ENCODE assay signal across 8 cellular contexts in genomic region chr2:188293601-188294482, GRCh38. TPM values are rescaled to one million over a fixed set of nuclear protein-coding genes. Genes with fewer than 3 reads are reported as not detected.
DNase-seq lines count a peak whose midpoint lies in the region; ATAC-seq and TF ChIP-seq lines count a peak whose summit lies in the region.

No MANE protein-coding gene starts in this region.

- no peak for TF ChIP-seq CTCF in foreskin keratinocyte (conservative IDR thresholded peaks at IDR 0.05)

- no peaks in the 10 kb centered on the region for H3K27me3 ChIP-seq in SJCRH30
- no peaks in the 10 kb centered on the region for H3K27me3 ChIP-seq in foreskin keratinocyte

- CTCF ChIA-PET in HEK293T (lab: Yijun Ruan, JAX) = interaction anchor here (0.6 to 2.1 kb wide), 5 partner anchors 15 to 228 kb away, joined by 3 to 6 read pairs (median 4); no protein-coding TSS in a partner anchor

- no peaks in the 10 kb centered on the region for H3K36me3 ChIP-seq in SJCRH30

- DNase-seq in HEK293T (ENCODE audit: extremely low spot score) = peak; percentile 57
- peak; percentile 93 to 97 for DNase-seq in SJCRH30
- peak in 1 of 2 donors; percentile 52 for DNase-seq in foreskin keratinocyte
- DNase-seq in occipital lobe (lab: John Stamatoyannopoulos, UW) = peak; percentile 5
- no peak for DNase-seq in activated naive CD4-positive, alpha-beta T cell treated with Interleukin-2 at 50 U/mL for 16 hours
- no peak for DNase-seq in effector CD4-positive, alpha-beta T cell

- POLR2A ChIA-PET in HEK293T (lab: Yijun Ruan, JAX) = interaction anchor here (0.9 to 2.9 kb wide), 15 partner anchors 9 to 1147 kb away, joined by 3 to 31 read pairs (median 6); partner anchors contain the start of gene WDR75

- H3K9me3 ChIP-seq in SJCRH30 (replicated peaks) = no peaks in the 10 kb centered on the region

- peaks cover 15% of the 10 kb centered on the region for H3K4me1 ChIP-seq in SJCRH30
- no peaks in the 10 kb centered on the region for H3K4me1 ChIP-seq in foreskin keratinocyte

- ATAC-seq in foreskin keratinocyte (peak; percentile 3), GM21381 (IDR thresholded peaks at IDR 0.05; ENCODE audit: unreplicated experiment) (no peak), GM21528 (IDR thresholded peaks at IDR 0.05; ENCODE audit: low FRiP score, unreplicated experiment) (no peak)

- H3K4me3 ChIP-seq in SJCRH30 = peak overlapping the region; percentile 86

- H3K27ac ChIP-seq in SJCRH30 = peak overlapping the region; percentile 89
- H3K27ac ChIP-seq in foreskin keratinocyte = peak overlapping the region; percentile 72

TF ChIP-seq in HEK293T, 16 proteins besides CTCF, POLR2A, EP300 and RAD21:
- TF ChIP-seq LEF1 (IDR thresholded peaks at IDR 0.05; ENCODE audit: borderline replicate concordance) (no peak), FOXA1 (IDR thresholded peaks at IDR 0.05) (no peak), ARNT (IDR thresholded peaks at IDR 0.05) (no peak), ZNF384 (IDR thresholded peaks at IDR 0.05) (0 out of 2 replicates have a peak, but pooled peaks have one; percentile 58), PKNOX1 (IDR thresholded peaks at IDR 0.05) (peak; percentile 25; the same call in 1 of the 2 replicates), HDGF (IDR thresholded peaks at IDR 0.05; ENCODE audit: borderline replicate concordance) (no peak), SP1 (IDR thresholded peaks at IDR 0.05) (no peak), SUZ12 (IDR thresholded peaks at IDR 0.05) (no peak), TARDBP (IDR thresholded peaks at IDR 0.05) (no peak)

RNA-seq across cellular contexts. Expression of gene GULP1, which starts 2.2 kb away (rescaled TPM):
- total RNA-seq in SJCRH30 (2014; rRNA removed; shearing (Covaris generic)) = 77.2 and 90.0 TPM in 2 replicates
- total RNA-seq in foreskin keratinocyte (7.7 and 11.3 TPM in 2 replicates), occipital lobe (117 TPM)
- polyA plus RNA-seq in foreskin keratinocyte = 1.9 and 2.4 TPM in 2 replicates

Comparison
In these comparisons a context has a peak if more than half of its experiments do, and no peak if none do; other contexts are left out.
1. DNase-seq: peak in HEK293T (single experiment), SJCRH30 (2 of 2) and occipital lobe (single experiment); none in activated naive CD4-positive, alpha-beta T cell treated with Interleukin-2 at 50 U/mL for 16 hours (single experiment) and effector CD4-positive, alpha-beta T cell (single experiment).